In the genomic region with DNA sequence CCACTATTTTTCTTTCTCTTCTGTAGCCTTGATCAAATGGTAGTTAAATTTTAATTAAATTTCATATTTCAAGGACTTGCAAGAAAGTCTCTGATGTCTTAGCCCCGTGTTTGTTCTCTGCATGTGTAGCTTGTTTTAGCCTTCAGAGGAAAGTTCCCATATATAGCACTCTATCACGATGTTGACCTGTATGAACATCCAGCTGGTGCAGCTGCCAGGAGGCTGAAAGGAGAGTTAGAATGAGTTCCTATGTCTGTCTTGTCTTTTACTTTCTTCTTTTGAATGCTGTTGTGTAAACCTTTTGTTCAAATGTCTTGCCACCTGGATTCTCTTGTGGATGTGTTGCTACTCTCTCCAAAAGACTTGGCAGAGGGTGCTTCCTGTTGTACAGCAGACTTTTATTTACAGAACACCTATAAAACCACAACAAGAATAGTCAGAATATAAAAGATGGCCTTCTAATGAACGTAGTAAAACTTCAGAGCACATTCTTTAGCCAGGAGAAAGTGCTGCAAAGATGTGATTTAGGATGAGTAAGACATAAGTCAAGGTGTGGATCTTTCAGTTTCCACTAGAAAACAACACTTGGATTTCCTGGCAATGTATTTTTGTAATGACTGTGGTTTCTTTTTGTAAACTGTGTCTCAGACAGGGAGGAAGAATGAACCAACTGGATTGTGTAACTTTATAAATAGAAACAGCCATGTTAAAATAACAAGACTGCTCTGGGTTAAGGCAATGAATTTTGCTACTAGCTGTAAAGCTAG, we compare ENCODE assay signal across 8 cellular contexts. TPM values are rescaled to one million over a fixed set of nuclear protein-coding genes. Genes with fewer than 3 reads are reported as not detected.
DNase-seq lines count a peak whose midpoint lies in the region; ATAC-seq and TF ChIP-seq lines count a peak whose summit lies in the region.
"Had no signal": no experiment of that assay in that cellular context is flagged by ENCODE, and none has a peak within 500 bp of the region (broad histone marks: within the 10 kb centered on the region; RNA-seq: fewer than 3 reads in every experiment).

No MANE protein-coding gene starts in this region.

- no peaks in the 10 kb centered on the region for H3K4me1 Mint-ChIP-seq in naive thymus-derived CD8-positive, alpha-beta T cell
- H3K4me1 Mint-ChIP-seq: central memory CD8-positive, alpha-beta T cell had no signal

- ATAC-seq in GM21723 (IDR thresholded peaks at IDR 0.05; ENCODE audit: unreplicated experiment) = peak; percentile 34
- no peak for ATAC-seq in GM19395 (IDR thresholded peaks at IDR 0.05; ENCODE audit: unreplicated experiment)
- ATAC-seq in naive thymus-derived CD8-positive, alpha-beta T cell = no peak

- H3K4me1 ChIP-seq in subcutaneous abdominal adipose tissue (ENCODE audit: control insufficient read depth in 5 of 5, insufficient read depth in 5 of 5, low read length in 5 of 5) = peaks cover 0 to 27% (median 23%) of the 10 kb centered on the region in 5 donors

- H3K4me3 Mint-ChIP-seq in naive thymus-derived CD8-positive, alpha-beta T cell = no peak overlapping the region
- H3K4me3 Mint-ChIP-seq: central memory CD8-positive, alpha-beta T cell had no signal

- H3K4me3 ChIP-seq in subcutaneous abdominal adipose tissue (ENCODE audit: low read depth in 1 of 5, low read length in 5 of 5) = no peak overlapping the region

- no peaks in the 10 kb centered on the region for H3K36me3 ChIP-seq in subcutaneous abdominal adipose tissue (ENCODE audit: control insufficient read depth in 5 of 5, insufficient read depth in 5 of 5, low read length in 5 of 5)

- H3K9me3 ChIP-seq in subcutaneous abdominal adipose tissue (ENCODE audit: control insufficient read depth in 5 of 5, low read length in 5 of 5) = peaks cover 0 to 2% (median under 1%) of the 10 kb centered on the region in 5 donors

- H3K27me3 ChIP-seq in subcutaneous abdominal adipose tissue (ENCODE audit: control insufficient read depth in 5 of 5, insufficient read depth in 4 of 5, low read length in 5 of 5) = no peaks in the 10 kb centered on the region

- H3K27ac Mint-ChIP-seq in naive thymus-derived CD8-positive, alpha-beta T cell = no peak overlapping the region

- peaks cover 0 to 10% (median 0%) of the 10 kb centered on the region in 9 donors for H3K9me3 Mint-ChIP-seq in naive thymus-derived CD8-positive, alpha-beta T cell

- no peak overlapping the region for H3K9ac ChIP-seq in subcutaneous abdominal adipose tissue (ENCODE audit: low read length in 5 of 5)

- no peaks in the 10 kb centered on the region for H3K36me3 Mint-ChIP-seq in naive thymus-derived CD8-positive, alpha-beta T cell

- POLR2A ChIA-PET in naive thymus-derived CD8-positive, alpha-beta T cell (lab: Charles Lee) = no interaction called here

- DNase-seq in foreskin melanocyte (peak; percentile 10), CD1c-positive myeloid dendritic cell (ENCODE audit: extremely low spot score) (no peak)
- no peak for DNase-seq in naive thymus-derived CD8-positive, alpha-beta T cell

- peak overlapping the region; percentile 59 for H3K27ac ChIP-seq in subcutaneous abdominal adipose tissue (ENCODE audit: low read depth, low read length)

- H3K27me3 Mint-ChIP-seq in naive thymus-derived CD8-positive, alpha-beta T cell = no peaks in the 10 kb centered on the region
- H3K27me3 Mint-ChIP-seq: central memory CD8-positive, alpha-beta T cell had no signal

TF ChIP-seq in PFSK-1, 5 proteins besides CTCF, POLR2A, EP300 and RAD21:
- TF ChIP-seq, protein P1, sequence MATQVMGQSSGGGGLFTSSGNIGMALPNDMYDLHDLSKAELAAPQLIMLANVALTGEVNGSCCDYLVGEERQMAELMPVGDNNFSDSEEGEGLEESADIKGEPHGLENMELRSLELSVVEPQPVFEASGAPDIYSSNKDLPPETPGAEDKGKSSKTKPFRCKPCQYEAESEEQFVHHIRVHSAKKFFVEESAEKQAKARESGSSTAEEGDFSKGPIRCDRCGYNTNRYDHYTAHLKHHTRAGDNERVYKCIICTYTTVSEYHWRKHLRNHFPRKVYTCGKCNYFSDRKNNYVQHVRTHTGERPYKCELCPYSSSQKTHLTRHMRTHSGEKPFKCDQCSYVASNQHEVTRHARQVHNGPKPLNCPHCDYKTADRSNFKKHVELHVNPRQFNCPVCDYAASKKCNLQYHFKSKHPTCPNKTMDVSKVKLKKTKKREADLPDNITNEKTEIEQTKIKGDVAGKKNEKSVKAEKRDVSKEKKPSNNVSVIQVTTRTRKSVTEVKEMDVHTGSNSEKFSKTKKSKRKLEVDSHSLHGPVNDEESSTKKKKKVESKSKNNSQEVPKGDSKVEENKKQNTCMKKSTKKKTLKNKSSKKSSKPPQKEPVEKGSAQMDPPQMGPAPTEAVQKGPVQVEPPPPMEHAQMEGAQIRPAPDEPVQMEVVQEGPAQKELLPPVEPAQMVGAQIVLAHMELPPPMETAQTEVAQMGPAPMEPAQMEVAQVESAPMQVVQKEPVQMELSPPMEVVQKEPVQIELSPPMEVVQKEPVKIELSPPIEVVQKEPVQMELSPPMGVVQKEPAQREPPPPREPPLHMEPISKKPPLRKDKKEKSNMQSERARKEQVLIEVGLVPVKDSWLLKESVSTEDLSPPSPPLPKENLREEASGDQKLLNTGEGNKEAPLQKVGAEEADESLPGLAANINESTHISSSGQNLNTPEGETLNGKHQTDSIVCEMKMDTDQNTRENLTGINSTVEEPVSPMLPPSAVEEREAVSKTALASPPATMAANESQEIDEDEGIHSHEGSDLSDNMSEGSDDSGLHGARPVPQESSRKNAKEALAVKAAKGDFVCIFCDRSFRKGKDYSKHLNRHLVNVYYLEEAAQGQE (IDR thresholded peaks at IDR 0.05; ENCODE audit: insufficient read depth in 1 of 2, low read depth in 2 of 2, low read length in 2 of 2) = peak in 1 of 2 experiments; percentile 42; a peak in 1 of 4 replicates
- TF ChIP-seq POLR2AphosphoS5 (IDR thresholded peaks at IDR 0.05; ENCODE audit: low read depth, low read length) (no peak), TAF1 (IDR thresholded peaks at IDR 0.05; ENCODE audit: borderline replicate concordance, insufficient read depth, low read length) (peak; percentile 48; the same call in 1 of the 2 replicates)

RNA-seq across cellular contexts. Expression of a gene that starts 17.2 kb away (rescaled TPM):
- polyA plus RNA-seq in PFSK-1 (2012; ENCODE audit: insufficient read length, low read depth) = 7.5 TPM
- not detected for total RNA-seq in naive thymus-derived CD8-positive, alpha-beta T cell
- not detected for polyA plus RNA-seq in naive thymus-derived CD8-positive, alpha-beta T cell
